1 cellular context compared by ENCODE assay signal in the genomic region with DNA sequence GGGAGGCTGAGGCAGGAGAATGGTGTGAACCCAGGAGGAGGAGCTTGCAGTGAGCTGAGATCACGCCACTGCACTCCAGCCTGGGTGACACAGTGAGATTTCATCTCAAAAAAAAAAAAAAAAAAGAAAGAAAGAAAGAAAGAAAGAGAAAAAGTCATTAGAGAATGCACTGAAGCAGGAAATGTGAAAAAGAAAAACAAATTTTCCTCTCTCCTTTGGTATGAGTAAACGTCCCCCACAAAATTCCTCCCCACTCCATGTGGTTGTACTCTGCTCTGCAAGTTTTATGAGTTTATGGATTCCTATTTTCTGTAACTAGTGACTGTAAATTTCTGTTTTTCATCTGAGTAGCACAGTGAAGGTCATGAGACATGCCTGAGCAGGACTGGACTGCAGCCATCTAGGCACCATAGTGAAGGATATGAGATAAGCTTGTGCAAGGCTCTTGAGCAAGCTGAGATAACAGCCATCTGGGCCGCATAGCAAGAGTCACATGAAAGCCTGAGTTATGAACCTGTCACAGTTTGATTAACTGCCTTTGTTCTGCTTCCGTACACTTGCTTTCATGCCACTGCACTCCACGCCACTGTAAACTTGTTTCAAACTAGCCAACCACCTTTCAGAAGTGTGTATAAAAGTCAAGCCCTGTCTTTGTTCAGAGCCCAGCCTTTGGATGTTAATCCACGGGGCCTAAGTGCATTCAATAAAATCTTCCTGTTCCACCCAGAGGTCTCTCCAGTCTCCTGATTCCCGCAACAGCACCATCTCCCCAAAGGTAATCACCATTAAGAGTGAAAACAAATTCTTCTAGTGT.
TF ChIP-seq lines count a peak whose summit lies in the region.

No MANE protein-coding gene starts in this region.

TF ChIP-seq in K562, 482 proteins besides CTCF, POLR2A, EP300 and RAD21 (continued from another document and continues in another):
- TF ChIP-seq MEF2D (tag; conservative IDR thresholded peaks at IDR 0.05; ENCODE audit: low read depth) (peak; percentile 77; the same call in 1 of the 2 replicates), NCOR1 (IDR thresholded peaks at IDR 0.05) (peak; percentile 93), L3MBTL2 (IDR thresholded peaks at IDR 0.05) (peak; percentile 47; the same call in 1 of the 2 replicates), HDAC3 (IDR thresholded peaks at IDR 0.05; ENCODE audit: borderline replicate concordance, partially characterized antibody) (peak; percentile 74), ZFP30 (CRISPR knock-in tag; IDR thresholded peaks at IDR 0.05; ENCODE audit: borderline replicate concordance) (no peak), ZBTB8A (IDR thresholded peaks at IDR 0.05; ENCODE audit: partially characterized antibody) (peak; percentile 9), PHF8 (IDR thresholded peaks at IDR 0.05; ENCODE audit: borderline replicate concordance, low read length) (no peak), RBBP5 (IDR thresholded peaks at IDR 0.05; ENCODE audit: borderline replicate concordance, insufficient read depth, low read length, poor library complexity, severe bottlenecking) (peak; percentile 50), XRCC5 (IDR thresholded peaks at IDR 0.05; ENCODE audit: low read depth, low read length) (0 out of 2 replicates have a peak, but pooled peaks have one; percentile 36), TARDBP (IDR thresholded peaks at IDR 0.05) (0 out of 2 replicates have a peak, but pooled peaks have one; percentile 40), EHMT2 (IDR thresholded peaks at IDR 0.05) (peak; percentile 83), PHTF2 (CRISPR knock-in tag; IDR thresholded peaks at IDR 0.05) (no peak), TCF3 (CRISPR knock-in tag; IDR thresholded peaks at IDR 0.05) (peak; percentile 96), EP400 (IDR thresholded peaks at IDR 0.05) (peak; percentile 83), NFRKB (IDR thresholded peaks at IDR 0.05; ENCODE audit: low read depth) (0 out of 2 replicates have a peak, but pooled peaks have one; percentile 56), YY1 (IDR thresholded peaks at IDR 0.05; ENCODE audit: borderline replicate concordance in 1 of 3, control insufficient read depth in 1 of 3, extremely low read depth in 1 of 3, insufficient read depth in 3 of 3, insufficient read length in 1 of 3, insufficient replicate concordance in 2 of 3, low read depth in 1 of 3, low read length in 2 of 3) (peak in 1 of 3 experiments; percentile 49), FIP1L1 (IDR thresholded peaks at IDR 0.05; ENCODE audit: low read depth, low read length, poor library complexity, severe bottlenecking) (no peak), ARNT (IDR thresholded peaks at IDR 0.05) (peak; percentile 58 to 81; a peak in 3 of 4 replicates), ELF1 (tag; IDR thresholded peaks at IDR 0.05) (peak; percentile 54; the same call in 1 of the 2 replicates), CTBP1 (IDR thresholded peaks at IDR 0.05; ENCODE audit: borderline replicate concordance) (peak; percentile 72; the same call in 1 of the 2 replicates), ESRRB (CRISPR knock-in tag; IDR thresholded peaks at IDR 0.05; ENCODE audit: borderline replicate concordance) (no peak), TEAD4 (IDR thresholded peaks at IDR 0.05; ENCODE audit: low read length) (peak; percentile 95), TEAD4 (CRISPR knock-in tag; IDR thresholded peaks at IDR 0.05; ENCODE audit: borderline replicate concordance) (no peak), NFIC (IDR thresholded peaks at IDR 0.05) (peak; percentile 95)
- TF ChIP-seq, protein P1, sequence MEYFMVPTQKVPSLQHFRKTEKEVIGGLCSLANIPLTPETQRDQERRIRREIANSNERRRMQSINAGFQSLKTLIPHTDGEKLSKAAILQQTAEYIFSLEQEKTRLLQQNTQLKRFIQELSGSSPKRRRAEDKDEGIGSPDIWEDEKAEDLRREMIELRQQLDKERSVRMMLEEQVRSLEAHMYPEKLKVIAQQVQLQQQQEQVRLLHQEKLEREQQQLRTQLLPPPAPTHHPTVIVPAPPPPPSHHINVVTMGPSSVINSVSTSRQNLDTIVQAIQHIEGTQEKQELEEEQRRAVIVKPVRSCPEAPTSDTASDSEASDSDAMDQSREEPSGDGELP (CRISPR knock-in tag; IDR thresholded peaks at IDR 0.05; ENCODE audit: borderline replicate concordance) = peak; percentile 76
- TF ChIP-seq, protein P2, sequence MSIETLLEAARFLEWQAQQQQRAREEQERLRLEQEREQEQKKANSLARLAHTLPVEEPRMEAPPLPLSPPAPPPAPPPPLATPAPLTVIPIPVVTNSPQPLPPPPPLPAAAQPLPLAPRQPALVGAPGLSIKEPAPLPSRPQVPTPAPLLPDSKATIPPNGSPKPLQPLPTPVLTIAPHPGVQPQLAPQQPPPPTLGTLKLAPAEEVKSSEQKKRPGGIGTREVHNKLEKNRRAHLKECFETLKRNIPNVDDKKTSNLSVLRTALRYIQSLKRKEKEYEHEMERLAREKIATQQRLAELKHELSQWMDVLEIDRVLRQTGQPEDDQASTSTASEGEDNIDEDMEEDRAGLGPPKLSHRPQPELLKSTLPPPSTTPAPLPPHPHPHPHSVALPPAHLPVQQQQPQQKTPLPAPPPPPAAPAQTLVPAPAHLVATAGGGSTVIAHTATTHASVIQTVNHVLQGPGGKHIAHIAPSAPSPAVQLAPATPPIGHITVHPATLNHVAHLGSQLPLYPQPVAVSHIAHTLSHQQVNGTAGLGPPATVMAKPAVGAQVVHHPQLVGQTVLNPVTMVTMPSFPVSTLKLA (conservative IDR thresholded peaks at IDR 0.05) = peak; percentile 46 to 66
- TF ChIP-seq, protein P3, sequence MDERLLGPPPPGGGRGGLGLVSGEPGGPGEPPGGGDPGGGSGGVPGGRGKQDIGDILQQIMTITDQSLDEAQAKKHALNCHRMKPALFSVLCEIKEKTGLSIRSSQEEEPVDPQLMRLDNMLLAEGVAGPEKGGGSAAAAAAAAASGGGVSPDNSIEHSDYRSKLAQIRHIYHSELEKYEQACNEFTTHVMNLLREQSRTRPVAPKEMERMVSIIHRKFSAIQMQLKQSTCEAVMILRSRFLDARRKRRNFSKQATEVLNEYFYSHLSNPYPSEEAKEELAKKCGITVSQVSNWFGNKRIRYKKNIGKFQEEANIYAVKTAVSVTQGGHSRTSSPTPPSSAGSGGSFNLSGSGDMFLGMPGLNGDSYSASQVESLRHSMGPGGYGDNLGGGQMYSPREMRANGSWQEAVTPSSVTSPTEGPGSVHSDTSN (CRISPR knock-in tag; IDR thresholded peaks at IDR 0.05; ENCODE audit: low read depth) = peak; percentile 77
- TF ChIP-seq, protein P3 (tag; conservative IDR thresholded peaks at IDR 0.05; ENCODE audit: low read depth) = peak; percentile 99
- TF ChIP-seq, protein P4, sequence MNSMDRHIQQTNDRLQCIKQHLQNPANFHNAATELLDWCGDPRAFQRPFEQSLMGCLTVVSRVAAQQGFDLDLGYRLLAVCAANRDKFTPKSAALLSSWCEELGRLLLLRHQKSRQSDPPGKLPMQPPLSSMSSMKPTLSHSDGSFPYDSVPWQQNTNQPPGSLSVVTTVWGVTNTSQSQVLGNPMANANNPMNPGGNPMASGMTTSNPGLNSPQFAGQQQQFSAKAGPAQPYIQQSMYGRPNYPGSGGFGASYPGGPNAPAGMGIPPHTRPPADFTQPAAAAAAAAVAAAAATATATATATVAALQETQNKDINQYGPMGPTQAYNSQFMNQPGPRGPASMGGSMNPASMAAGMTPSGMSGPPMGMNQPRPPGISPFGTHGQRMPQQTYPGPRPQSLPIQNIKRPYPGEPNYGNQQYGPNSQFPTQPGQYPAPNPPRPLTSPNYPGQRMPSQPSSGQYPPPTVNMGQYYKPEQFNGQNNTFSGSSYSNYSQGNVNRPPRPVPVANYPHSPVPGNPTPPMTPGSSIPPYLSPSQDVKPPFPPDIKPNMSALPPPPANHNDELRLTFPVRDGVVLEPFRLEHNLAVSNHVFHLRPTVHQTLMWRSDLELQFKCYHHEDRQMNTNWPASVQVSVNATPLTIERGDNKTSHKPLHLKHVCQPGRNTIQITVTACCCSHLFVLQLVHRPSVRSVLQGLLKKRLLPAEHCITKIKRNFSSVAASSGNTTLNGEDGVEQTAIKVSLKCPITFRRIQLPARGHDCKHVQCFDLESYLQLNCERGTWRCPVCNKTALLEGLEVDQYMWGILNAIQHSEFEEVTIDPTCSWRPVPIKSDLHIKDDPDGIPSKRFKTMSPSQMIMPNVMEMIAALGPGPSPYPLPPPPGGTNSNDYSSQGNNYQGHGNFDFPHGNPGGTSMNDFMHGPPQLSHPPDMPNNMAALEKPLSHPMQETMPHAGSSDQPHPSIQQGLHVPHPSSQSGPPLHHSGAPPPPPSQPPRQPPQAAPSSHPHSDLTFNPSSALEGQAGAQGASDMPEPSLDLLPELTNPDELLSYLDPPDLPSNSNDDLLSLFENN (IDR thresholded peaks at IDR 0.05; ENCODE audit: low read depth in 2 of 2, low read length in 2 of 2) = peak in 1 of 2 experiments; percentile 75; a peak in 1 of 4 replicates
- TF ChIP-seq, protein P5, sequence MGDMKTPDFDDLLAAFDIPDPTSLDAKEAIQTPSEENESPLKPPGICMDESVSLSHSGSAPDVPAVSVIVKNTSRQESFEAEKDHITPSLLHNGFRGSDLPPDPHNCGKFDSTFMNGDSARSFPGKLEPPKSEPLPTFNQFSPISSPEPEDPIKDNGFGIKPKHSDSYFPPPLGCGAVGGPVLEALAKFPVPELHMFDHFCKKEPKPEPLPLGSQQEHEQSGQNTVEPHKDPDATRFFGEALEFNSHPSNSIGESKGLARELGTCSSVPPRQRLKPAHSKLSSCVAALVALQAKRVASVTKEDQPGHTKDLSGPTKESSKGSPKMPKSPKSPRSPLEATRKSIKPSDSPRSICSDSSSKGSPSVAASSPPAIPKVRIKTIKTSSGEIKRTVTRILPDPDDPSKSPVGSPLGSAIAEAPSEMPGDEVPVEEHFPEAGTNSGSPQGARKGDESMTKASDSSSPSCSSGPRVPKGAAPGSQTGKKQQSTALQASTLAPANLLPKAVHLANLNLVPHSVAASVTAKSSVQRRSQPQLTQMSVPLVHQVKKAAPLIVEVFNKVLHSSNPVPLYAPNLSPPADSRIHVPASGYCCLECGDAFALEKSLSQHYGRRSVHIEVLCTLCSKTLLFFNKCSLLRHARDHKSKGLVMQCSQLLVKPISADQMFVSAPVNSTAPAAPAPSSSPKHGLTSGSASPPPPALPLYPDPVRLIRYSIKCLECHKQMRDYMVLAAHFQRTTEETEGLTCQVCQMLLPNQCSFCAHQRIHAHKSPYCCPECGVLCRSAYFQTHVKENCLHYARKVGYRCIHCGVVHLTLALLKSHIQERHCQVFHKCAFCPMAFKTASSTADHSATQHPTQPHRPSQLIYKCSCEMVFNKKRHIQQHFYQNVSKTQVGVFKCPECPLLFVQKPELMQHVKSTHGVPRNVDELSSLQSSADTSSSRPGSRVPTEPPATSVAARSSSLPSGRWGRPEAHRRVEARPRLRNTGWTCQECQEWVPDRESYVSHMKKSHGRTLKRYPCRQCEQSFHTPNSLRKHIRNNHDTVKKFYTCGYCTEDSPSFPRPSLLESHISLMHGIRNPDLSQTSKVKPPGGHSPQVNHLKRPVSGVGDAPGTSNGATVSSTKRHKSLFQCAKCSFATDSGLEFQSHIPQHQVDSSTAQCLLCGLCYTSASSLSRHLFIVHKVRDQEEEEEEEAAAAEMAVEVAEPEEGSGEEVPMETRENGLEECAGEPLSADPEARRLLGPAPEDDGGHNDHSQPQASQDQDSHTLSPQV (IDR thresholded peaks at IDR 0.05) = peak; percentile 81
- TF ChIP-seq, protein P6, sequence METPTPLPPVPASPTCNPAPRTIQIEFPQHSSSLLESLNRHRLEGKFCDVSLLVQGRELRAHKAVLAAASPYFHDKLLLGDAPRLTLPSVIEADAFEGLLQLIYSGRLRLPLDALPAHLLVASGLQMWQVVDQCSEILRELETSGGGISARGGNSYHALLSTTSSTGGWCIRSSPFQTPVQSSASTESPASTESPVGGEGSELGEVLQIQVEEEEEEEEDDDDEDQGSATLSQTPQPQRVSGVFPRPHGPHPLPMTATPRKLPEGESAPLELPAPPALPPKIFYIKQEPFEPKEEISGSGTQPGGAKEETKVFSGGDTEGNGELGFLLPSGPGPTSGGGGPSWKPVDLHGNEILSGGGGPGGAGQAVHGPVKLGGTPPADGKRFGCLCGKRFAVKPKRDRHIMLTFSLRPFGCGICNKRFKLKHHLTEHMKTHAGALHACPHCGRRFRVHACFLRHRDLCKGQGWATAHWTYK (CRISPR knock-in tag; IDR thresholded peaks at IDR 0.05) = 0 out of 2 replicates have a peak, but pooled peaks have one; percentile 24
- TF ChIP-seq, protein P7, sequence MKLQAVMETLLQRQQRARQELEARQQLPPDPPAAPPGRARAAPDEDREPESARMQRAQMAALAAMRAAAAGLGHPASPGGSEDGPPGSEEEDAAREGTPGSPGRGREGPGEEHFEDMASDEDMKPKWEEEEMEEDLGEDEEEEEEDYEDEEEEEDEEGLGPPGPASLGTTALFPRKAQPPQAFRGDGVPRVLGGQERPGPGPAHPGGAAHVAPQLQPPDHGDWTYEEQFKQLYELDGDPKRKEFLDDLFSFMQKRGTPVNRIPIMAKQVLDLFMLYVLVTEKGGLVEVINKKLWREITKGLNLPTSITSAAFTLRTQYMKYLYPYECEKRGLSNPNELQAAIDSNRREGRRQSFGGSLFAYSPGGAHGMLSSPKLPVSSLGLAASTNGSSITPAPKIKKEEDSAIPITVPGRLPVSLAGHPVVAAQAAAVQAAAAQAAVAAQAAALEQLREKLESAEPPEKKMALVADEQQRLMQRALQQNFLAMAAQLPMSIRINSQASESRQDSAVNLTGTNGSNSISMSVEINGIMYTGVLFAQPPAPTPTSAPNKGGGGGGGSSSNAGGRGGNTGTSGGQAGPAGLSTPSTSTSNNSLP (IDR thresholded peaks at IDR 0.05; ENCODE audit: borderline replicate concordance, low read depth, low read length) = no peak
- TF ChIP-seq, protein P8, sequence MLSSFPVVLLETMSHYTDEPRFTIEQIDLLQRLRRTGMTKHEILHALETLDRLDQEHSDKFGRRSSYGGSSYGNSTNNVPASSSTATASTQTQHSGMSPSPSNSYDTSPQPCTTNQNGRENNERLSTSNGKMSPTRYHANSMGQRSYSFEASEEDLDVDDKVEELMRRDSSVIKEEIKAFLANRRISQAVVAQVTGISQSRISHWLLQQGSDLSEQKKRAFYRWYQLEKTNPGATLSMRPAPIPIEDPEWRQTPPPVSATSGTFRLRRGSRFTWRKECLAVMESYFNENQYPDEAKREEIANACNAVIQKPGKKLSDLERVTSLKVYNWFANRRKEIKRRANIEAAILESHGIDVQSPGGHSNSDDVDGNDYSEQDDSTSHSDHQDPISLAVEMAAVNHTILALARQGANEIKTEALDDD (IDR thresholded peaks at IDR 0.05) = peak; percentile 45; the same call in 1 of the 2 replicates
- TF ChIP-seq, protein P9, sequence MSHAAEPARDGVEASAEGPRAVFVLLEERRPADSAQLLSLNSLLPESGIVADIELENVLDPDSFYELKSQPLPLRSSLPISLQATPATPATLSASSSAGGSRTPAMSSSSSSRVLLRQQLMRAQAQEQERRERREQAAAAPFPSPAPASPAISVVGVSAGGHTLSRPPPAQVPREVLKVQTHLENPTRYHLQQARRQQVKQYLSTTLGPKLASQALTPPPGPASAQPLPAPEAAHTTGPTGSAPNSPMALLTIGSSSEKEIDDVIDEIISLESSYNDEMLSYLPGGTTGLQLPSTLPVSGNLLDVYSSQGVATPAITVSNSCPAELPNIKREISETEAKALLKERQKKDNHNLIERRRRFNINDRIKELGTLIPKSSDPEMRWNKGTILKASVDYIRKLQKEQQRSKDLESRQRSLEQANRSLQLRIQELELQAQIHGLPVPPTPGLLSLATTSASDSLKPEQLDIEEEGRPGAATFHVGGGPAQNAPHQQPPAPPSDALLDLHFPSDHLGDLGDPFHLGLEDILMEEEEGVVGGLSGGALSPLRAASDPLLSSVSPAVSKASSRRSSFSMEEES (CRISPR knock-in tag; IDR thresholded peaks at IDR 0.05) = peak; percentile 46; the same call in 1 of the 2 replicates
